ENCODE assay signal across 8 cellular contexts in the genomic region with DNA sequence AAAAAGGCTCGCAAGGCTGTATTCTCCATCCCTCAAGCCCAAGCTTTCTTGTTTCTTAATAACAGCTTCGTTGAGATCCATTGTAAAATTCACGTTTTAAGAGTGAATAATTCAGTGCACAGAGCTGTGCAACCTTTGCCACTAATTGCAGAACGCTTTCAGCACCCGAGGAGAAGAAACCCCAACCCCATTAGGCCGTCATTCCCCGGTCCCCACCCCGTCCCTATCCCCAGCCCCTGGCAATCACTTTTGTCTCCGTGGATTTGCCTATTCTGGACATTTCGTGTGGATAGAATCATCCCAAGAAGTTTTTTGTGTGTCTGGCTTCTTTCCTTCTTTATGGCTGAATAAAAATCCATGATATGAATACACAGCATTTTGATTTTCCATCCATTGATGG. TPM values are rescaled to one million over a fixed set of nuclear protein-coding genes. Genes with fewer than 3 reads are reported as not detected.
A peak's percentile ranks its signal among the peaks of the same experiment; 100 is the strongest.
DNase-seq lines count a peak whose midpoint lies in the region; ATAC-seq, FAIRE-seq and TF ChIP-seq lines count a peak whose summit lies in the region.
"Not testable (repeated sequence)": the region's sequence is repeated elsewhere in the genome, so short reads cannot be mapped to it uniquely, and the experiment has no call there.

No MANE protein-coding gene starts in this region.

- intact Hi-C loops in PC-9 (cut with micrococcal nuclease; ENCODE audit: unreplicated experiment); K562 (cut with micrococcal nuclease); left colon (cut with DNase I, micrococcal nuclease); pancreas (cut with DNase I): not testable (repeated sequence)

- H3F3A ChIP-seq in PC-9 (ENCODE audit: insufficient read depth, low read depth), result not testable (repeated sequence)

- H3K9me3 ChIP-seq in BLaER1; PC-9 (ENCODE audit: insufficient read depth, low read depth); K562 (replicated peaks; ENCODE audit: control insufficient read depth, insufficient read depth, low read depth, low read length); fibroblast of lung (ENCODE audit: control insufficient read depth, insufficient read depth, low read depth, low read length); pancreas: not testable (repeated sequence)

- H3K9ac ChIP-seq in BLaER1; K562 (ENCODE audit: insufficient read depth in 1 of 2, low read depth in 2 of 2, low read length in 2 of 2): not testable (repeated sequence)
- peak overlapping the region; percentile 46 for H3K9ac ChIP-seq in fibroblast of lung (ENCODE audit: insufficient read depth, low read length)

- not testable (repeated sequence) for H3K36me3 ChIP-seq in BLaER1; PC-9 (ENCODE audit: low read depth); K562 (ENCODE audit: control insufficient read depth, insufficient read depth, low read length); fibroblast of lung (ENCODE audit: control insufficient read depth, insufficient read depth, low read length); pancreas

- POLR2A ChIA-PET in PC-9 (lab: Charles Lee; ENCODE audit: unreplicated experiment); K562 (lab: Yijun Ruan, JAX): not testable (repeated sequence)

- WGBS in K562 (ENCODE audit: insufficient coverage, low coverage, missing lambda C conversion rate), result 6% methylated on average over 2 of the region's 10 CpGs
- WGBS in pancreas, 2 donors, result 6% methylated on average over 6 to 7 of the region's 10 CpGs

- not testable (repeated sequence) for TF ChIP-seq POLR2A in K562 (conservative IDR thresholded peaks at IDR 0.05)

- in situ Hi-C loops in K562 (cut with MboI), result loop anchor here (25.0 kb wide), 1 partner anchor 406 kb away; no protein-coding TSS in a partner anchor

- H2AFZ ChIP-seq in PC-9; K562 (ENCODE audit: low read depth, low read length); fibroblast of lung (ENCODE audit: low read length): not testable (repeated sequence)

- not testable (repeated sequence) for FAIRE-seq in K562 (lab: Jason Lieb, UNC); pancreas (lab: Jason Lieb, UNC)

- not testable (repeated sequence) for H3K4me1 ChIP-seq in BLaER1; PC-9 (replicated peaks; ENCODE audit: insufficient read depth); K562 (replicated peaks in 1 of 2; ENCODE audit: control insufficient read depth in 2 of 2, insufficient read depth in 2 of 2, low read length in 2 of 2); fibroblast of lung (ENCODE audit: control insufficient read depth, extremely low read depth, insufficient read depth, low read length); pancreas

- 0 out of 2 replicates have a peak overlapping the region, but pooled peaks have one; percentile 51 for H3K27ac ChIP-seq in BLaER1
- H3K27ac ChIP-seq in PC-9; K562 (ENCODE audit: extremely low read depth, low read depth, low read length): not testable (repeated sequence)
- peak overlapping the region; percentile 71 for H3K27ac ChIP-seq in fibroblast of lung (ENCODE audit: insufficient read depth, low read length)
- H3K27ac ChIP-seq in pancreas, result peak overlapping the region in 3 of 4 donors; percentile 46 to 77 (median 76)
- H3K27ac ChIP-seq in temporal lobe (ENCODE audit: low read depth, low read length), result peak overlapping the region; percentile 72

- H3K4me2 ChIP-seq in BLaER1 (peak overlapping the region; percentile 65), PC-9 (peak overlapping the region; percentile 82), K562 (ENCODE audit: insufficient read depth, low read length) (peak overlapping the region; percentile 49; the same call in 1 of the 2 replicates)
- H3K4me2 ChIP-seq in fibroblast of lung (ENCODE audit: extremely low read depth, insufficient read depth, low read length), result not testable (repeated sequence)

- not testable (repeated sequence) for TF ChIP-seq EP300 in K562 (IDR thresholded peaks at IDR 0.05; ENCODE audit: low read length)

- CTCF ChIA-PET in PC-9 (lab: Charles Lee); K562 (lab: Yijun Ruan, JAX; ENCODE audit: low intra/inter-chr PET ratio): not testable (repeated sequence)

- H3K79me2 ChIP-seq in PC-9 (ENCODE audit: low read depth); K562 (ENCODE audit: control insufficient read depth, insufficient read depth, low read length); fibroblast of lung (ENCODE audit: control insufficient read depth, insufficient read depth, low read length): not testable (repeated sequence)

- BruUV-seq in PC-9 (replicated peaks; lab: Mats Ljungman, UMichigan), result TSS peak; percentile 67
- BruUV-seq in K562 (replicated peaks; lab: Mats Ljungman, UMichigan), result TSS peak; percentile 76

- H3K9me2 ChIP-seq in PC-9 (ENCODE audit: insufficient read depth), result not testable (repeated sequence)

- ATAC-seq in HG02973 (IDR thresholded peaks at IDR 0.05; ENCODE audit: unreplicated experiment) (peak; percentile 3), K562 (peak; percentile 7; the same call in 2 of the 3 replicates), left colon (peak; percentile 3), pancreas (peak; percentile 0 to 11 (median 6))

- not testable (repeated sequence) for H3K27me3 ChIP-seq in BLaER1; PC-9 (ENCODE audit: insufficient read depth, low read depth); K562 (ENCODE audit: control insufficient read depth in 2 of 2, insufficient read depth in 2 of 2, low read length in 2 of 2); fibroblast of lung (ENCODE audit: control insufficient read depth, insufficient read depth, low read length); pancreas

- H4K20me1 ChIP-seq in BLaER1; PC-9 (ENCODE audit: insufficient read depth); K562 (replicated peaks; ENCODE audit: control insufficient read depth, insufficient read depth, low read length); fibroblast of lung (ENCODE audit: control insufficient read depth, extremely low read depth, insufficient read depth, low read length): not testable (repeated sequence)

- DNase-seq in PC-9, result peak in 1 of 2 experiments; percentile 22
- not testable (repeated sequence) for DNase-seq in K562 (ENCODE audit: extremely low read depth in 1 of 4, low spot score in 3 of 4); fibroblast of lung (ENCODE audit: low read depth in 2 of 2); left colon; pancreas

- not testable (repeated sequence) for H3K9me1 ChIP-seq in K562 (ENCODE audit: control insufficient read depth, insufficient read depth, low read length)

- not testable (repeated sequence) for TF ChIP-seq CTCF in PC-9 (conservative IDR thresholded peaks at IDR 0.05); K562 (IDR thresholded peaks at IDR 0.05 in 2 of 3, conservative IDR thresholded peaks at IDR 0.05 in 1 of 3; ENCODE audit: insufficient read depth in 2 of 3, low read depth in 1 of 3, low read length in 3 of 3); fibroblast of lung (conservative IDR thresholded peaks at IDR 0.05 in 1 of 2, IDR thresholded peaks at IDR 0.05 in 1 of 2; ENCODE audit: low read depth in 1 of 2, low read length in 2 of 2); pancreas (IDR thresholded peaks at IDR 0.05)

- TF ChIP-seq RAD21 in K562 (CRISPR knock-in tag; conservative IDR thresholded peaks at IDR 0.05 in 1 of 2, IDR thresholded peaks at IDR 0.05 in 1 of 2), result not testable (repeated sequence)

- peak overlapping the region; percentile 51 for H3K4me3 ChIP-seq in BLaER1
- peak overlapping the region; percentile 59; the same call in 1 of the 2 replicates for H3K4me3 ChIP-seq in PC-9
- H3K4me3 ChIP-seq in K562, result peak overlapping the region; percentile 26; the same call in 1 of the 2 replicates
- peak overlapping the region in 2 of 4 experiments; percentile 30 to 54 for H3K4me3 ChIP-seq in fibroblast of lung (replicated peaks in 1 of 4; ENCODE audit: control extremely low read depth in 1 of 4, insufficient read depth in 1 of 4, low read depth in 3 of 4, low read length in 4 of 4)
- H3K4me3 ChIP-seq in pancreas, result peak overlapping the region in 2 of 4 donors; percentile 26 to 31

RNA-seq across cellular contexts. Expression of gene GTF2IRD2B, which starts 1.0 kb away (rescaled TPM):
- total RNA-seq in PC-9 (2021) (49.1 and 59.8 TPM in 2 replicates), K562 (2014; rRNA removed) (6.6 and 15.4 TPM in 2 replicates), K562 (2014; rRNA removed; fragmentation: Illumina TruSeq; extraction: Trizol) (6.9 and 8.5 TPM in 2 replicates), K562 (2015; rRNA removed; fragmentation: Illumina TruSeq; extraction: Trizol) (7.6 and 10.7 TPM in 2 replicates), K562 (2021) (8.6 and 10.2 TPM in 2 replicates), fibroblast of lung (19.3 and 23.0 TPM in 2 replicates), left colon (10 to 100 TPM; 27.6 to 44.4 TPM), pancreas (10 to 100 TPM; 18.0 to 29.4 (median 25.7) TPM), temporal lobe (53.1 TPM)
- 22.2 and 28.1 TPM in 2 replicates for total RNA-seq in K562 (2011; cell fraction: chromatin; rRNA removed; ENCODE audit: low replicate concordance)
- total RNA-seq in K562 (2011; cell fraction: nucleolus; rRNA removed), result 9.6 and 12.2 TPM in 2 replicates
- total RNA-seq in K562 (2011; cell fraction: nucleoplasm; rRNA removed), result 10.9 and 17.3 TPM in 2 replicates
- polyA plus RNA-seq in K562 (2011; rRNA removed) (10.3 and 12.3 TPM in 2 replicates), K562 (2014; fragmentation: Illumina TruSeq; extraction: Trizol) (3.1 and 3.3 TPM in 2 replicates), K562 (2014; fragmentation: Nextera tagmentation; extraction: Ambion mirVana) (1 to 10 TPM; 1.2 to 1.5 TPM), K562 (2014; rRNA removed) (9.9 and 13.3 TPM in 2 replicates), fibroblast of lung (13.4 and 19.9 TPM in 2 replicates), pancreas (10 to 100 TPM; 20.5 to 30.4 TPM)
- 5.9 and 8.6 TPM in 2 replicates for polyA plus RNA-seq in K562 (2011; cell fraction: cytosol; rRNA removed)
- polyA plus RNA-seq in K562 (2011; cell fraction: nucleus; rRNA removed), result 9.7 and 10.1 TPM in 2 replicates
- 11.1 and 13.1 TPM in 2 replicates for polyA plus RNA-seq in K562 (2012)
- 8.2 and 13.5 TPM in 2 replicates for polyA minus RNA-seq in K562 (2011; rRNA and poly(A)+ RNA removed)
- 2.7 and 4.7 TPM in 2 replicates for polyA minus RNA-seq in K562 (2011; cell fraction: cytosol; rRNA and poly(A)+ RNA removed)
- 3.9 and 7.1 TPM in 2 replicates for polyA minus RNA-seq in K562 (2011; cell fraction: nucleus; rRNA and poly(A)+ RNA removed)
- polyA plus RNA-seq in fibroblast of lung (2012), result 11.7 and 11.9 TPM in 2 replicates
- 6.9 and 10.4 TPM in 2 replicates for polyA minus RNA-seq in fibroblast of lung (ENCODE audit: low replicate concordance)

RNA-seq across cellular contexts. Expression of gene RCC1L, which starts 19.8 kb away (rescaled TPM):
- total RNA-seq in PC-9 (2021), result 53.8 and 59.4 TPM in 2 replicates
- 40.0 and 67.1 TPM in 2 replicates for total RNA-seq in K562 (2011; cell fraction: chromatin; rRNA removed; ENCODE audit: low replicate concordance)
- 37.7 and 41.1 TPM in 2 replicates for total RNA-seq in K562 (2011; cell fraction: nucleolus; rRNA removed)
- total RNA-seq in K562 (2011; cell fraction: nucleoplasm; rRNA removed), result 32.6 and 36.3 TPM in 2 replicates
- total RNA-seq in K562 (2014; rRNA removed), result 103 TPM in 2 replicates
- 54.8 and 61.6 TPM in 2 replicates for total RNA-seq in K562 (2014; rRNA removed; fragmentation: Illumina TruSeq; extraction: Trizol)
- 63.5 and 64.7 TPM in 2 replicates for total RNA-seq in K562 (2015; rRNA removed; fragmentation: Illumina TruSeq; extraction: Trizol)
- 97.2 and 104 TPM in 2 replicates for total RNA-seq in K562 (2021)
- polyA plus RNA-seq in K562 (2011; rRNA removed), result 58.2 and 75.8 TPM in 2 replicates
- 52.0 and 58.7 TPM in 2 replicates for polyA plus RNA-seq in K562 (2011; cell fraction: cytosol; rRNA removed)
- polyA plus RNA-seq in K562 (2011; cell fraction: nucleus; rRNA removed), result 32.6 and 33.3 TPM in 2 replicates
- polyA plus RNA-seq in K562 (2012), result 60.9 and 95.2 TPM in 2 replicates
- 87.3 and 95.3 TPM in 2 replicates for polyA plus RNA-seq in K562 (2014; fragmentation: Illumina TruSeq; extraction: Trizol)
- polyA plus RNA-seq in K562 (2014; fragmentation: Nextera tagmentation; extraction: Ambion mirVana), result 1 to 10 TPM; 1.6 to 4.0 TPM
- polyA plus RNA-seq in K562 (2014; rRNA removed), result 88.8 and 89.8 TPM in 2 replicates
- 35.3 and 51.6 TPM in 2 replicates for polyA minus RNA-seq in K562 (2011; rRNA and poly(A)+ RNA removed)
- polyA minus RNA-seq in K562 (2011; cell fraction: cytosol; rRNA and poly(A)+ RNA removed), result 14.3 and 22.3 TPM in 2 replicates
- 12.6 and 13.2 TPM in 2 replicates for polyA minus RNA-seq in K562 (2011; cell fraction: nucleus; rRNA and poly(A)+ RNA removed)
- total RNA-seq in fibroblast of lung, result 43.7 and 57.0 TPM in 2 replicates
- 41.9 and 55.7 TPM in 2 replicates for polyA plus RNA-seq in fibroblast of lung
- polyA plus RNA-seq in fibroblast of lung (2012), result 40.2 and 53.0 TPM in 2 replicates
- polyA minus RNA-seq in fibroblast of lung (ENCODE audit: low replicate concordance), result 65.0 and 74.8 TPM in 2 replicates
- total RNA-seq in left colon, result 10 to 100 TPM; 34.0 to 40.8 TPM
- total RNA-seq in pancreas, result 10 to 100 TPM; 12.2 to 20.7 (median 17.2) TPM
- 10 to 100 TPM; 15.5 to 18.7 TPM for polyA plus RNA-seq in pancreas
- 11.3 TPM for total RNA-seq in temporal lobe
